In the genomic region with DNA sequence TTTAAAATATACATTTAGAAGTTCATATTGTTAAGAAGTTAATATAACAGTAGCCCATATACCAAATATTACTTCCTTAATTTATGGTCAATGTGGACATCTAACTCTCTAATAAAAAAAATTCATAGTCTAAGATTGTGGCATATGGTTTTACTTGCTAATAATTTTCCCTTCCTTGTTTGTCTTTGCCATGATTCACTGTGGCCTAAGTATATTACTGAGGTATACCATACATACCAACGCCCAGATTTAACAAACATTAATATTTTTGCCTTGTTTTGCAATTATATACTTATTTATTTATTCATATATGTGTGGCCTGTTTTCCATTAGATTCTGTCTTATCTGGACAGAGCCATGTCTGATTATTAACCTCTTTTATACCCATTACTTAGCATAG, we compare ENCODE assay signal across 18 cellular contexts. TPM values are rescaled to one million over a fixed set of nuclear protein-coding genes. Genes with fewer than 3 reads are reported as not detected.
DNase-seq lines count a peak whose midpoint lies in the region; ATAC-seq and TF ChIP-seq lines count a peak whose summit lies in the region.
"Had no signal": no experiment of that assay in that cellular context is flagged by ENCODE, and none has a peak within 500 bp of the region (broad histone marks: within the 10 kb centered on the region; RNA-seq: fewer than 3 reads in every experiment).

No MANE protein-coding gene starts in this region.

- no peaks in the 10 kb centered on the region for H4K20me1 ChIP-seq in PC-3 (ENCODE audit: low read length)
- H4K20me1 ChIP-seq: BLaER1 had no signal

- no peaks in the 10 kb centered on the region for H3K9me3 ChIP-seq in PC-3 (ENCODE audit: low read length)
- H3K9me3 ChIP-seq: BLaER1, Caco-2 had no signal

- H3K4me1 ChIP-seq in PC-3 (ENCODE audit: insufficient read depth, low read length), result peaks cover 36% of the 10 kb centered on the region
- H3K4me1 ChIP-seq: BLaER1, Caco-2 had no signal

- TF ChIP-seq CTCF in PC-3 (conservative IDR thresholded peaks at IDR 0.05; ENCODE audit: low read depth, low read length), result no peak
- no peak for TF ChIP-seq CTCF in brain microvascular endothelial cell (IDR thresholded peaks at IDR 0.05; ENCODE audit: low read depth, low read length, missing control alignments)

- BruUV-seq in PC-3 (replicated peaks; lab: Mats Ljungman, UMichigan), result no TSS peak

- H3K36me3 ChIP-seq in PC-3 (ENCODE audit: low read depth, low read length) (no peaks in the 10 kb centered on the region), brain microvascular endothelial cell (replicated peaks) (no peaks in the 10 kb centered on the region)
- H3K36me3 ChIP-seq: BLaER1 had no signal

- no peaks in the 10 kb centered on the region for H3K27me3 ChIP-seq in PC-3 (ENCODE audit: low read length)
- no peaks in the 10 kb centered on the region for H3K27me3 ChIP-seq in layer of hippocampus (ENCODE audit: control insufficient read depth, insufficient read depth, low read length)
- H3K27me3 ChIP-seq in brain microvascular endothelial cell (replicated peaks), result no peaks in the 10 kb centered on the region
- H3K27me3 ChIP-seq: BLaER1 had no signal

- no peaks in the 10 kb centered on the region for H3K79me2 ChIP-seq in PC-3 (ENCODE audit: low read length)

- intact Hi-C loops in PC-3 (cut with micrococcal nuclease), result loop anchor here (5.0 kb wide), 1 partner anchor 52 kb away; the partner anchor contains the start of gene CCDC150

- H3K27ac ChIP-seq in PC-3 (ENCODE audit: low read length), result peak overlapping the region; percentile 83
- H3K27ac ChIP-seq in cingulate gyrus (ENCODE audit: low read depth, low read length), result peak overlapping the region; percentile 87
- peak overlapping the region; percentile 85 for H3K27ac ChIP-seq in layer of hippocampus (ENCODE audit: low read depth, low read length)
- H3K27ac ChIP-seq in brain microvascular endothelial cell, result no peak overlapping the region
- H3K27ac ChIP-seq: BLaER1, C4-2B had no signal

- H3K4me2 ChIP-seq in PC-3 (ENCODE audit: low read length), result peak overlapping the region; percentile 54
- H3K4me2 ChIP-seq: BLaER1, GM23338 had no signal

- peak; percentile 85 for ATAC-seq in PC-3
- ATAC-seq: CD8-positive, alpha-beta T cell; GM23338; HCT116 had no signal

- H3K9ac ChIP-seq in PC-3 (ENCODE audit: low read length), result peak overlapping the region; percentile 15
- H3K9ac ChIP-seq: BLaER1 had no signal

- H3F3A ChIP-seq in PC-3 (ENCODE audit: low read length, unreplicated experiment), result no peaks in the 10 kb centered on the region

- POLR2A ChIA-PET in PC-3 (lab: Charles Lee; ENCODE audit: unreplicated experiment), result no interaction called here

- in situ Hi-C loops in brain microvascular endothelial cell (cut with HindIII; ENCODE audit: low pct_ligation_motif_present, low sequenced_read_pairs), result no loop called here

- H3K4me3 ChIP-seq in PC-3 (ENCODE audit: low read length), result no peak overlapping the region
- H3K4me3 ChIP-seq in brain microvascular endothelial cell (ENCODE audit: low read depth, low read length), result no peak overlapping the region
- H3K4me3 ChIP-seq: BLaER1, GM23338 had no signal

- CTCF ChIA-PET in PC-3 (lab: Charles Lee), result no interaction called here

- H2AFZ ChIP-seq in PC-3 (ENCODE audit: low read length), result no peak overlapping the region
- H2AFZ ChIP-seq: GM23338 had no signal

- peak; percentile 72 for DNase-seq in PC-3
- no peak for DNase-seq in brain microvascular endothelial cell
- DNase-seq in NCI-H1436 treated with DMSO at 0.1 percent for 48 hours (lab: John Stamatoyannopoulos, UW), result no peak
- DNase-seq in HuH-7 (ENCODE audit: low spot score), result no peak
- DNase-seq: Caco-2; CD4-positive, CD25-positive, alpha-beta regulatory T cell; CD8-positive, alpha-beta T cell; DMS153; DMS79 treated with DMSO at 0.1 percent for 48 hours; GF-D8; H9 had no signal

- no peaks in the 10 kb centered on the region for H3K9me2 ChIP-seq in PC-3 (replicated peaks; ENCODE audit: low read length)

RNA-seq across cellular contexts. Expression of gene HECW2, which starts 8.5 kb away (rescaled TPM):
- total RNA-seq in PC-3 (2014; rRNA removed), result 1.6 and 2.7 TPM in 2 replicates
- total RNA-seq: G401 had no signal

RNA-seq across cellular contexts. Expression of gene CCDC150, which starts 54.6 kb away (rescaled TPM):
- 13.1 and 15.6 TPM in 2 replicates for total RNA-seq in PC-3 (2014; rRNA removed)
